ENCODE assay signal across 1 cellular context in genomic region chr3:13215940-13216546, GRCh38.
A peak's percentile ranks its signal among the peaks of the same experiment; 100 is the strongest.
TF ChIP-seq lines count a peak whose summit lies in the region.

No MANE protein-coding gene starts in this region.

TF ChIP-seq in HepG2, 621 proteins besides CTCF, POLR2A, EP300 and RAD21 (continued from another document):
- TF ChIP-seq, protein P1, sequence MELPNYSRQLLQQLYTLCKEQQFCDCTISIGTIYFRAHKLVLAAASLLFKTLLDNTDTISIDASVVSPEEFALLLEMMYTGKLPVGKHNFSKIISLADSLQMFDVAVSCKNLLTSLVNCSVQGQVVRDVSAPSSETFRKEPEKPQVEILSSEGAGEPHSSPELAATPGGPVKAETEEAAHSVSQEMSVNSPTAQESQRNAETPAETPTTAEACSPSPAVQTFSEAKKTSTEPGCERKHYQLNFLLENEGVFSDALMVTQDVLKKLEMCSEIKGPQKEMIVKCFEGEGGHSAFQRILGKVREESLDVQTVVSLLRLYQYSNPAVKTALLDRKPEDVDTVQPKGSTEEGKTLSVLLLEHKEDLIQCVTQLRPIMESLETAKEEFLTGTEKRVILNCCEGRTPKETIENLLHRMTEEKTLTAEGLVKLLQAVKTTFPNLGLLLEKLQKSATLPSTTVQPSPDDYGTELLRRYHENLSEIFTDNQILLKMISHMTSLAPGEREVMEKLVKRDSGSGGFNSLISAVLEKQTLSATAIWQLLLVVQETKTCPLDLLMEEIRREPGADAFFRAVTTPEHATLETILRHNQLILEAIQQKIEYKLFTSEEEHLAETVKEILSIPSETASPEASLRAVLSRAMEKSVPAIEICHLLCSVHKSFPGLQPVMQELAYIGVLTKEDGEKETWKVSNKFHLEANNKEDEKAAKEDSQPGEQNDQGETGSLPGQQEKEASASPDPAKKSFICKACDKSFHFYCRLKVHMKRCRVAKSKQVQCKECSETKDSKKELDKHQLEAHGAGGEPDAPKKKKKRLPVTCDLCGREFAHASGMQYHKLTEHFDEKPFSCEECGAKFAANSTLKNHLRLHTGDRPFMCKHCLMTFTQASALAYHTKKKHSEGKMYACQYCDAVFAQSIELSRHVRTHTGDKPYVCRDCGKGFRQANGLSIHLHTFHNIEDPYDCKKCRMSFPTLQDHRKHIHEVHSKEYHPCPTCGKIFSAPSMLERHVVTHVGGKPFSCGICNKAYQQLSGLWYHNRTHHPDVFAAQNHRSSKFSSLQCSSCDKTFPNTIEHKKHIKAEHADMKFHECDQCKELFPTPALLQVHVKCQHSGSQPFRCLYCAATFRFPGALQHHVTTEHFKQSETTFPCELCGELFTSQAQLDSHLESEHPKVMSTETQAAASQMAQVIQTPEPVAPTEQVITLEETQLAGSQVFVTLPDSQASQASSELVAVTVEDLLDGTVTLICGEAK (IDR thresholded peaks at IDR 0.05), result no peak
- TF ChIP-seq, protein P1 (CRISPR knock-in tag; IDR thresholded peaks at IDR 0.05), result no peak
- TF ChIP-seq FOSL2 (CRISPR knock-in tag; IDR thresholded peaks at IDR 0.05) (0 out of 2 replicates have a peak, but pooled peaks have one; percentile 12), PCBP1 (IDR thresholded peaks at IDR 0.05; ENCODE audit: borderline replicate concordance, low read depth, low read length) (no peak), ZNF577 (CRISPR knock-in tag; IDR thresholded peaks at IDR 0.05; ENCODE audit: borderline replicate concordance, low read depth) (no peak), ZNF138 (CRISPR knock-in tag; IDR thresholded peaks at IDR 0.05; ENCODE audit: low read depth) (no peak)
- TF ChIP-seq, protein P2, sequence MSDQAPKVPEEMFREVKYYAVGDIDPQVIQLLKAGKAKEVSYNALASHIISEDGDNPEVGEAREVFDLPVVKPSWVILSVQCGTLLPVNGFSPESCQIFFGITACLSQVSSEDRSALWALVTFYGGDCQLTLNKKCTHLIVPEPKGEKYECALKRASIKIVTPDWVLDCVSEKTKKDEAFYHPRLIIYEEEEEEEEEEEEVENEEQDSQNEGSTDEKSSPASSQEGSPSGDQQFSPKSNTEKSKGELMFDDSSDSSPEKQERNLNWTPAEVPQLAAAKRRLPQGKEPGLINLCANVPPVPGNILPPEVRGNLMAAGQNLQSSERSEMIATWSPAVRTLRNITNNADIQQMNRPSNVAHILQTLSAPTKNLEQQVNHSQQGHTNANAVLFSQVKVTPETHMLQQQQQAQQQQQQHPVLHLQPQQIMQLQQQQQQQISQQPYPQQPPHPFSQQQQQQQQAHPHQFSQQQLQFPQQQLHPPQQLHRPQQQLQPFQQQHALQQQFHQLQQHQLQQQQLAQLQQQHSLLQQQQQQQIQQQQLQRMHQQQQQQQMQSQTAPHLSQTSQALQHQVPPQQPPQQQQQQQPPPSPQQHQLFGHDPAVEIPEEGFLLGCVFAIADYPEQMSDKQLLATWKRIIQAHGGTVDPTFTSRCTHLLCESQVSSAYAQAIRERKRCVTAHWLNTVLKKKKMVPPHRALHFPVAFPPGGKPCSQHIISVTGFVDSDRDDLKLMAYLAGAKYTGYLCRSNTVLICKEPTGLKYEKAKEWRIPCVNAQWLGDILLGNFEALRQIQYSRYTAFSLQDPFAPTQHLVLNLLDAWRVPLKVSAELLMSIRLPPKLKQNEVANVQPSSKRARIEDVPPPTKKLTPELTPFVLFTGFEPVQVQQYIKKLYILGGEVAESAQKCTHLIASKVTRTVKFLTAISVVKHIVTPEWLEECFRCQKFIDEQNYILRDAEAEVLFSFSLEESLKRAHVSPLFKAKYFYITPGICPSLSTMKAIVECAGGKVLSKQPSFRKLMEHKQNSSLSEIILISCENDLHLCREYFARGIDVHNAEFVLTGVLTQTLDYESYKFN (CRISPR knock-in tag; conservative IDR thresholded peaks at IDR 0.05), result no peak
